ENCODE assay signal across 9 cellular contexts in genomic region chr13:73268306-73268705, GRCh38.
DNase-seq lines count a peak whose midpoint lies in the region; ATAC-seq and TF ChIP-seq lines count a peak whose summit lies in the region.
"Had no signal": no experiment of that assay in that cellular context is flagged by ENCODE, and none has a peak within 500 bp of the region (broad histone marks: within the 10 kb centered on the region; RNA-seq: fewer than 3 reads in every experiment).

No MANE protein-coding gene starts in this region.

- DNase-seq in Daoy (ENCODE audit: low read depth) (peak; percentile 14), HPDE6-E6E7 (ENCODE audit: extremely low spot score) (peak; percentile 57), adipocyte (ENCODE audit: low read depth) (peak; percentile 39), left colon (peak; percentile 56 to 61), heart right ventricle (no peak)
- DNase-seq: DMS79, OCI-M1 had no signal

- H3K4me3 ChIP-seq in adipocyte (ENCODE audit: low read length) (no peak overlapping the region), heart right ventricle (no peak overlapping the region)

- no peaks in the 10 kb centered on the region for H3K27me3 ChIP-seq in adipocyte (replicated peaks; ENCODE audit: control insufficient read depth, insufficient read depth, low read length)
- H3K27me3 ChIP-seq in heart right ventricle, result no peaks in the 10 kb centered on the region

- intact Hi-C loops in left colon (cut with DNase I, micrococcal nuclease), result no loop called here
- intact Hi-C loops in heart right ventricle (cut with DNase I), result no loop called here

- no peak for TF ChIP-seq CTCF in heart right ventricle (IDR thresholded peaks at IDR 0.05)

- H3K27ac ChIP-seq in heart right ventricle, result no peak overlapping the region

- H3K36me3 ChIP-seq in adipocyte (ENCODE audit: control insufficient read depth, insufficient read depth, low read length, severe bottlenecking), result no peaks in the 10 kb centered on the region
- H3K36me3 ChIP-seq in heart right ventricle, result no peaks in the 10 kb centered on the region

- H3K9me3 ChIP-seq in adipocyte (ENCODE audit: control insufficient read depth, low read length) (no peaks in the 10 kb centered on the region), heart right ventricle (peaks cover 0 to 13% (median 0%) of the 10 kb centered on the region in 11 donors)

- peak; percentile 3 for ATAC-seq in left colon
- ATAC-seq in GM19328 (IDR thresholded peaks at IDR 0.05; ENCODE audit: unreplicated experiment), result no peak
- ATAC-seq in HG03025 (IDR thresholded peaks at IDR 0.05; ENCODE audit: low FRiP score, unreplicated experiment), result no peak
- ATAC-seq in heart right ventricle, result no peak

- no peak overlapping the region for H3K9ac ChIP-seq in adipocyte (ENCODE audit: low read length)

- H3K4me1 ChIP-seq in adipocyte (ENCODE audit: control insufficient read depth, insufficient read depth, low read length), result no peaks in the 10 kb centered on the region
- peaks cover 0 to 2% (median 0%) of the 10 kb centered on the region in 9 donors for H3K4me1 ChIP-seq in heart right ventricle

- WGBS in heart right ventricle, 2 donors, result 73 to 86% methylated on average over 1 of the region's 1 CpG

Comparison
In these comparisons a context has a peak if more than half of its experiments do, and no peak if none do; other contexts are left out.
1. DNase-seq: peak in Daoy (single experiment), HPDE6-E6E7 (single experiment), adipocyte (single experiment) and left colon (2 of 2); none in heart right ventricle (0 of 2).